20 cellular contexts compared by ENCODE assay signal in genomic region chr1:48055854-48056253, GRCh38. TPM values are rescaled to one million over a fixed set of nuclear protein-coding genes. Genes with fewer than 3 reads are reported as not detected.
A peak's percentile ranks its signal among the peaks of the same experiment; 100 is the strongest.
DNase-seq lines count a peak whose midpoint lies in the region; ATAC-seq and TF ChIP-seq lines count a peak whose summit lies in the region.
"Had no signal": no experiment of that assay in that cellular context is flagged by ENCODE, and none has a peak within 500 bp of the region (broad histone marks: within the 10 kb centered on the region; RNA-seq: fewer than 3 reads in every experiment).

No MANE protein-coding gene starts in this region.

- no peaks in the 10 kb centered on the region for H3K36me3 Mint-ChIP-seq in GM23338 (ENCODE audit: low read depth)

- H3K9me3 ChIP-seq in colonic mucosa (no peaks in the 10 kb centered on the region), mucosa of descending colon (no peaks in the 10 kb centered on the region)
- H3K9me3 ChIP-seq: heart right ventricle, prostate gland, transverse colon had no signal

- TF ChIP-seq CTCF in GM23338 (conservative IDR thresholded peaks at IDR 0.05; ENCODE audit: low read depth in 2 of 2) (no peak), colonic mucosa (IDR thresholded peaks at IDR 0.05) (no peak), mucosa of descending colon (IDR thresholded peaks at IDR 0.05) (no peak), foreskin fibroblast (IDR thresholded peaks at IDR 0.05; ENCODE audit: low read depth, low read length) (no peak)

- H3K36me3 ChIP-seq in GM23338 (ENCODE audit: insufficient read depth) (no peaks in the 10 kb centered on the region), colonic mucosa (no peaks in the 10 kb centered on the region), mucosa of descending colon (ENCODE audit: low read depth) (no peaks in the 10 kb centered on the region)
- H3K36me3 ChIP-seq: heart right ventricle, prostate gland, transverse colon had no signal

- H3K9ac ChIP-seq in colonic mucosa (ENCODE audit: low read depth in 2 of 2, low read length in 2 of 2): no peak overlapping the region

- ATAC-seq in GM23338 (peak; percentile 93), mucosa of descending colon (peak; percentile 70), HG02938 (IDR thresholded peaks at IDR 0.05; ENCODE audit: unreplicated experiment) (no peak)
- ATAC-seq: heart right ventricle; stimulated activated naive CD8-positive, alpha-beta T cell treated with anti-CD3 and anti-CD28 coated beads, Interleukin-15, Interleukin-2, amounts not matched to agents 100 U/mL and 50 U/mL, for 24 hours had no signal

- H3K27ac Mint-ChIP-seq in GM23338: no peak overlapping the region
- H3K27ac Mint-ChIP-seq: activated T-helper 2 cell treated with anti-CD3 and anti-CD28 coated beads, Interferon-gamma antibody, Interleukin-2, Interleukin-4, amounts not matched to agents 10 μg/mL and 5 μg/mL and 100 μg/mL, durations not matched to agents 14 hours and 24 hours and 36 hours had no signal

- H3K4me2 ChIP-seq in GM23338: peak overlapping the region; percentile 38; the same call in 1 of the 2 replicates

- peak; percentile 82 for DNase-seq in GM23338 (ENCODE audit: low spot score)
- DNase-seq in NCI-H2196 treated with DMSO at 0.1 percent for 48 hours (lab: John Stamatoyannopoulos, UW; ENCODE audit: unreplicated experiment): peak; percentile 39
- DNase-seq in colonic mucosa: peak; percentile 45
- DNase-seq in mucosa of descending colon: peak in 1 of 3 donors; percentile 32
- DNase-seq in foreskin fibroblast: no peak
- DNase-seq in retina: no peak
- DNase-seq: activated CD4-positive, alpha-beta T cell treated with anti-CD3 and anti-CD28 coated beads for 48 hours; AML-193; HCEC 1CT; heart right ventricle; midbrain; NK-92 treated with Interleukin-12 subunit alpha and Interleukin-12 subunit beta, amount 100 ng/mL, for 24 hours; stimulated activated naive CD8-positive, alpha-beta T cell treated with anti-CD3 and anti-CD28 coated beads, Interleukin-15, Interleukin-2, amounts not matched to agents 100 U/mL and 50 U/mL, for 24 hours; transverse colon had no signal

- no peaks in the 10 kb centered on the region for H3K9me2 ChIP-seq in GM23338 (ENCODE audit: insufficient read depth)

- peaks cover 25% of the 10 kb centered on the region for H3K27me3 Mint-ChIP-seq in GM23338 (ENCODE audit: insufficient read depth, low read depth, poor library complexity)

- no peak overlapping the region; the same call in 1 of the 2 replicates for H2AFZ ChIP-seq in GM23338

- H4K20me1 ChIP-seq in GM23338 (replicated peaks; ENCODE audit: insufficient read depth): no peaks in the 10 kb centered on the region

- no peak overlapping the region for H3K27ac ChIP-seq in GM23338 (ENCODE audit: low read depth)
- H3K27ac ChIP-seq in colonic mucosa: no peak overlapping the region
- H3K27ac ChIP-seq: coronary artery, heart right ventricle, prostate gland, transverse colon had no signal

- H3K4me1 ChIP-seq in GM23338 (ENCODE audit: insufficient read depth) (no peaks in the 10 kb centered on the region), colonic mucosa (no peaks in the 10 kb centered on the region), mucosa of descending colon (ENCODE audit: low read depth) (peaks cover 6% of the 10 kb centered on the region)
- H3K4me1 ChIP-seq: prostate gland had no signal

- no peaks in the 10 kb centered on the region for H3F3A ChIP-seq in GM23338 (replicated peaks; ENCODE audit: low read depth)

- no peaks in the 10 kb centered on the region for H3K79me2 ChIP-seq in GM23338 (replicated peaks; ENCODE audit: insufficient read depth)

- H3K4me1 Mint-ChIP-seq in GM23338: peaks cover 7% of the 10 kb centered on the region; the same call in 2 of the 3 replicates

- H3K4me3 ChIP-seq in GM23338 (no peak overlapping the region), colonic mucosa (no peak overlapping the region), mucosa of descending colon (no peak overlapping the region), foreskin fibroblast (ENCODE audit: low read depth in 1 of 2, low read length in 2 of 2) (no peak overlapping the region)
- H3K4me3 ChIP-seq: coronary artery, heart right ventricle, prostate gland, transverse colon had no signal

- intact Hi-C loops in colonic mucosa (cut with DNase I) (no loop called here), mucosa of descending colon (cut with DNase I, micrococcal nuclease) (no loop called here)

- no peak overlapping the region; the same call in 2 of the 3 replicates for H3K4me3 Mint-ChIP-seq in GM23338

- no peaks in the 10 kb centered on the region for H3K9me3 Mint-ChIP-seq in GM23338
- H3K9me3 Mint-ChIP-seq: activated T-helper 2 cell treated with anti-CD3 and anti-CD28 coated beads, Interferon-gamma antibody, Interleukin-2, Interleukin-4, amounts not matched to agents 10 μg/mL and 5 μg/mL and 100 μg/mL, durations not matched to agents 14 hours and 24 hours and 36 hours had no signal

- H3K27me3 ChIP-seq in GM23338 (ENCODE audit: insufficient read depth) (no peaks in the 10 kb centered on the region), colonic mucosa (no peaks in the 10 kb centered on the region)
- H3K27me3 ChIP-seq: transverse colon had no signal

TF ChIP-seq in GM23338, 12 proteins besides CTCF, POLR2A, EP300 and RAD21:
- TF ChIP-seq ZNF114 (CRISPR knock-in tag; IDR thresholded peaks at IDR 0.05) (no peak), ZNF331 (CRISPR knock-in tag; IDR thresholded peaks at IDR 0.05; ENCODE audit: low read depth) (no peak), NANOG (IDR thresholded peaks at IDR 0.05; ENCODE audit: borderline replicate concordance) (no peak), POLR2AphosphoS5 (IDR thresholded peaks at IDR 0.05; ENCODE audit: low read depth) (no peak)

RNA-seq across cellular contexts. Expression of gene TRABD2B, which starts 58.7 kb away (rescaled TPM):
- total RNA-seq in GM23338 (2014; rRNA removed; shearing (Covaris generic)): 0.89 and 1.6 TPM in 2 replicates
- 2.0 and 2.2 TPM in 2 replicates for polyA plus RNA-seq in GM23338 (2016; fragmentation: Nextera tagmentation; extraction: Ambion mirVana)
- total RNA-seq in colonic mucosa (under 1 TPM; 0.42 to 0.77 TPM), mucosa of descending colon (1 to 10 TPM in 2 of 3 donors, under 1 TPM in 1; 0.35 to 2.0 (median 2.0) TPM)
- total RNA-seq: activated T-helper 2 cell treated with anti-CD3 and anti-CD28 coated beads, Interferon-gamma antibody, Interleukin-2, Interleukin-4, amounts not matched to agents 10 μg/mL and 5 μg/mL and 100 μg/mL, durations not matched to agents 14 hours and 24 hours and 36 hours; HepG2; RPMI7951 had no signal

Comparison
In these comparisons a context has a peak if more than half of its experiments do, and no peak if none do; other contexts are left out.
1. DNase-seq: peak in GM23338 (single experiment), NCI-H2196 treated with DMSO at 0.1 percent for 48 hours (single experiment) and colonic mucosa (single experiment); none in foreskin fibroblast (0 of 2) and retina (single experiment).